In the genomic region with DNA sequence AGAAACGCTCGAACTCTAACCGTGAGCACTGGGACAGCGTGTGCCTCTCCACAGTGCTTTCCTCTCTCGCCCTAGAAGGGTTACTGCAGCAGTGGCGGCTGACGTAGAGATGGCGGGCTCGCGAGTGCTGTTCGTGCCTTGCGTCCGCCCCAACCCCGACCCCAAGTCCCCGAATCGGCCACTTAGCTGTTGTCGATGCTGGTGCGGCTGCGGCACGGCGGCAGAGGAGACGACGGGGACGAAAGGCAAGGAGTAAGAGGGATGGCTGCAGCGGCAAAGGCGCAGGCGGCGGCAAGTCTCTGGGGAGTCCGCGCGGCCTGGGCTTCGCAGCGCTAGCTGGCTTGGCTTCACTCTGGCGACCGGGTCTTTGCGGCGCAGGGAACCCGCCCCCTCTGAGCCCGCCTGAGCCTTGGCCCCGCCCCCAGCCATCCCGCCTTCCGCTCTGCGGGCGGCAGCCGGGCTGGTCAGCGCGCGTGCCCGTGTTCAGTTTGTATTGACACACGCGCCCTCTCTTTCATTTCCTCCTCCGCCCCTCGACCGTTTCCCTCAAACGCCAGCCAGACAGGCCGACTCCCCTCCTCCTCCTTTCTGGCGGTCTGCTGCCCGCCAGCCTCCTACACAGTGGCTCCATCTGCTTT, we compare ENCODE assay signal across 8 cellular contexts. TPM values are rescaled to one million over a fixed set of nuclear protein-coding genes. Genes with fewer than 3 reads are reported as not detected.
DNase-seq lines count a peak whose midpoint lies in the region; ATAC-seq and TF ChIP-seq lines count a peak whose summit lies in the region.

A gene (minus strand): TSS at position 354 of the 638 bp plus-strand sequence. CDS start 513 bp downstream, outside the sequence.

- no peak for TF ChIP-seq CTCF in lung (IDR thresholded peaks at IDR 0.05; ENCODE audit: control extremely low read depth, extremely low read depth)

- H3K9me3 Mint-ChIP-seq in activated CD4-positive, alpha-beta memory T cell treated with anti-CD3 and anti-CD28 coated beads, Interleukin-2, amount 10 ng/mL, durations not matched to agents 7 days and 5 days = no peaks in the 10 kb centered on the region

- H3K36me3 ChIP-seq in ectodermal cell (ENCODE audit: control insufficient read depth, insufficient read depth, low read length) = no peaks in the 10 kb centered on the region
- H3K36me3 ChIP-seq in lung (ENCODE audit: control insufficient read depth in 2 of 2, insufficient read depth in 2 of 2, low read length in 2 of 2) = no peaks in the 10 kb centered on the region

- peak within 1 kb of the TSS; percentile 84 for H3K27ac ChIP-seq in ectodermal cell (ENCODE audit: insufficient read depth, low read depth, low read length, poor library complexity, severe bottlenecking)
- H3K27ac ChIP-seq in lung (ENCODE audit: low read depth in 1 of 2, low read length in 1 of 2) = peak within 1 kb of the TSS in 1 of 2 donors; percentile 88

- 0% methylated on average over 58 of the region's 58 CpGs for whole genome bisulfite sequencing in ectodermal cell, 2 experiments
- WGBS in lung, 2 donors = 0 to 26% methylated on average over 38 to 58 of the region's 58 CpGs

- H3K27me3 ChIP-seq in ectodermal cell (ENCODE audit: control insufficient read depth, insufficient read depth, low read length, poor library complexity, severe bottlenecking) = no peaks in the 10 kb centered on the region
- H3K27me3 ChIP-seq in lung (ENCODE audit: control insufficient read depth, insufficient read depth) = no peaks in the 10 kb centered on the region

- H3K4me1 ChIP-seq in ectodermal cell (ENCODE audit: control insufficient read depth, insufficient read depth, low read length) (no peaks in the 10 kb centered on the region), lung (ENCODE audit: control insufficient read depth in 2 of 2, insufficient read depth in 2 of 2, low read length in 2 of 2) (no peaks in the 10 kb centered on the region)

- peak; percentile 86 for DNase-seq in CD1c-positive myeloid dendritic cell (ENCODE audit: extremely low spot score)
- DNase-seq in NCI-H774 (lab: John Stamatoyannopoulos, UW) = peak; percentile 83
- peak; percentile 78 for DNase-seq in activated CD4-positive, alpha-beta memory T cell treated with anti-CD3 and anti-CD28 coated beads, Interleukin-2, amount 10 ng/mL, durations not matched to agents 7 days and 5 days
- peak; percentile 83 for DNase-seq in lung (ENCODE audit: low spot score)
- DNase-seq in stimulated activated CD4-positive, alpha-beta T cell treated with anti-CD3 and anti-CD28 coated beads, TNF-alpha, amount 100 ng/mL, for 4 hours (ENCODE audit: low read depth in 3 of 3) = peak; percentile 18 to 28 (median 25)

- POLR2A ChIA-PET in activated CD4-positive, alpha-beta memory T cell treated with anti-CD3 and anti-CD28 coated beads, Interleukin-2, amount 10 ng/mL, durations not matched to agents 7 days and 5 days (lab: Charles Lee) = interaction anchor here (1.0 to 3.9 kb wide), 2 partner anchors 395 to 403 kb away, joined by 3 to 16 read pairs; a partner anchor contains a TSS

- CTCF ChIA-PET in activated CD4-positive, alpha-beta memory T cell treated with anti-CD3 and anti-CD28 coated beads, Interleukin-2, amount 10 ng/mL, durations not matched to agents 7 days and 5 days (lab: Charles Lee) = no interaction called here

- H3K36me3 Mint-ChIP-seq in activated CD4-positive, alpha-beta memory T cell treated with anti-CD3 and anti-CD28 coated beads, Interleukin-2, amount 10 ng/mL, durations not matched to agents 7 days and 5 days (ENCODE audit: low read depth) = peaks cover 5% of the 10 kb centered on the region

- H3K4me1 Mint-ChIP-seq in activated CD4-positive, alpha-beta memory T cell treated with anti-CD3 and anti-CD28 coated beads, Interleukin-2, amount 10 ng/mL, durations not matched to agents 7 days and 5 days = peaks cover 23% of the 10 kb centered on the region

- ATAC-seq in GM19372 (IDR thresholded peaks at IDR 0.05; ENCODE audit: low read depth, unreplicated experiment) (peak; percentile 90), HG03521 (IDR thresholded peaks at IDR 0.05; ENCODE audit: unreplicated experiment) (peak; percentile 92), lung (ENCODE audit: insufficient read depth, low FRiP score) (peak; percentile 93)

- H3K27ac Mint-ChIP-seq in activated CD4-positive, alpha-beta memory T cell treated with anti-CD3 and anti-CD28 coated beads, Interleukin-2, amount 10 ng/mL, durations not matched to agents 7 days and 5 days = peak within 1 kb of the TSS; percentile 81

- H3K4me3 ChIP-seq in ectodermal cell (ENCODE audit: insufficient read depth, low read depth, low read length) (peak within 1 kb of the TSS; percentile 51), lung (peak within 1 kb of the TSS; percentile 62)

- H3K4me3 Mint-ChIP-seq in activated CD4-positive, alpha-beta memory T cell treated with anti-CD3 and anti-CD28 coated beads, Interleukin-2, amount 10 ng/mL, durations not matched to agents 7 days and 5 days = peak within 1 kb of the TSS; percentile 94

- H3K9me3 ChIP-seq in ectodermal cell (ENCODE audit: control insufficient read depth, low read length) (no peaks in the 10 kb centered on the region), lung (ENCODE audit: control insufficient read depth in 2 of 2, insufficient read depth in 1 of 2, low read length in 1 of 2) (peaks cover 0 to 4% of the 10 kb centered on the region in 2 donors)

- no peaks in the 10 kb centered on the region for H3K27me3 Mint-ChIP-seq in activated CD4-positive, alpha-beta memory T cell treated with anti-CD3 and anti-CD28 coated beads, Interleukin-2, amount 10 ng/mL, durations not matched to agents 7 days and 5 days

RNA-seq across cellular contexts. Expression of the gene that starts here (rescaled TPM):
- 10 to 100 TPM; 10.5 to 10.7 TPM for total RNA-seq in activated CD4-positive, alpha-beta memory T cell treated with anti-CD3 and anti-CD28 coated beads, Interleukin-2, amount 10 ng/mL, durations not matched to agents 7 days and 5 days
- polyA plus RNA-seq in ectodermal cell (2013, experiment 1 of 4) = 15.8 TPM
- 16.7 TPM for polyA plus RNA-seq in ectodermal cell (2013, experiment 2 of 4)
- 12.7 TPM for polyA plus RNA-seq in ectodermal cell (2013, experiment 3 of 4)
- 13.1 TPM for polyA plus RNA-seq in ectodermal cell (2013, experiment 4 of 4)
- total RNA-seq in lung = 10 to 100 TPM in 1 of 2 donors, 1 to 10 TPM in 1; 5.6 to 10.1 TPM
- 1 to 10 TPM; 2.0 to 2.4 TPM for polyA plus RNA-seq in lung

Comparison
In these comparisons a context has a peak if more than half of its experiments do, and no peak if none do; other contexts are left out.
1. DNase-seq: peak in every context shown above with its lines; median percentile 86 in CD1c-positive myeloid dendritic cell; 83 in NCI-H774; 83 in lung; 78 in activated CD4-positive, alpha-beta memory T cell treated with anti-CD3 and anti-CD28 coated beads, Interleukin-2, amount 10 ng/mL, durations not matched to agents 7 days and 5 days; 25 in stimulated activated CD4-positive, alpha-beta T cell treated with anti-CD3 and anti-CD28 coated beads, TNF-alpha, amount 100 ng/mL, for 4 hours.